In genomic region chr1:2512862-2513421, GRCh38 we compare ENCODE assay signal across 34 cellular contexts. TPM values are rescaled to one million over a fixed set of nuclear protein-coding genes. Genes with fewer than 3 reads are reported as not detected.
"Had no signal": no experiment of that assay in that cellular context is flagged by ENCODE, and none has a peak within 500 bp of the region (broad histone marks: within the 10 kb centered on the region; RNA-seq: fewer than 3 reads in every experiment).

No MANE protein-coding gene starts in this region.

- H3K4me3 ChIP-seq: ascending aorta, breast epithelium, cardiac muscle cell, colonic mucosa, esophagus squamous epithelium, gastroesophageal sphincter, heart right ventricle, hepatocyte had no signal

- H3K27ac Mint-ChIP-seq: activated B cell treated with CpG ODN at 0.5 μM for 24 hours; activated naive CD4-positive, alpha-beta T cell treated with anti-CD3 and anti-CD28 coated beads, Interleukin-2, amount 50 U/mL, for 72 hours; activated naive CD8-positive, alpha-beta T cell treated with anti-CD3 and anti-CD28 coated beads, Interleukin-2, amount 10 ng/mL, durations not matched to agents 7 days and 5 days; activated T-cell treated with anti-CD3 and anti-CD28 coated beads, Interleukin-2, amount 50 U/mL, for 24 hours; activated T-cell treated with anti-CD3 and anti-CD28 coated beads, Interleukin-2, amount 50 U/mL, for 72 hours; brain; T-helper 2 cell treated with Interferon-gamma antibody and Interleukin-4, amounts not matched to agents 5 μg/mL and 100 μg/mL, for 36 hours had no signal

- H3K27me3 ChIP-seq: ascending aorta, breast epithelium, cardiac muscle cell, colonic mucosa, esophagus squamous epithelium, gastroesophageal sphincter, heart right ventricle, hepatocyte had no signal

- H3K4me1 Mint-ChIP-seq: activated B cell treated with CpG ODN at 0.5 μM for 24 hours; activated naive CD4-positive, alpha-beta T cell treated with anti-CD3 and anti-CD28 coated beads, Interleukin-2, amount 10 ng/mL, durations not matched to agents 7 days and 5 days; activated naive CD8-positive, alpha-beta T cell treated with anti-CD3 and anti-CD28 coated beads, Interleukin-2, amount 10 ng/mL, durations not matched to agents 7 days and 5 days; brain had no signal

- H2AFZ ChIP-seq: hepatocyte had no signal

- H3K4me2 ChIP-seq: hepatocyte had no signal

- H3K27ac ChIP-seq: ascending aorta, breast epithelium, cardiac muscle cell, colonic mucosa, epithelial cell of prostate, esophagus squamous epithelium, gastroesophageal sphincter, heart right ventricle, hepatocyte, WERI-Rb-1 had no signal

- H3K27me3 Mint-ChIP-seq: activated B cell treated with CpG ODN at 0.5 μM for 24 hours; activated naive CD4-positive, alpha-beta T cell treated with anti-CD3 and anti-CD28 coated beads, Interleukin-2, amount 10 ng/mL, durations not matched to agents 7 days and 5 days; activated naive CD8-positive, alpha-beta T cell treated with anti-CD3 and anti-CD28 coated beads, Interleukin-2, amount 10 ng/mL, durations not matched to agents 7 days and 5 days; activated T-cell treated with anti-CD3 and anti-CD28 coated beads, Interleukin-2, amount 50 U/mL, for 24 hours; brain had no signal

- H3K36me3 Mint-ChIP-seq: activated naive CD4-positive, alpha-beta T cell treated with anti-CD3 and anti-CD28 coated beads, Interleukin-2, amount 50 U/mL, for 72 hours had no signal

- H3K4me1 ChIP-seq: ascending aorta, breast epithelium, colonic mucosa, esophagus squamous epithelium, gastroesophageal sphincter, heart right ventricle had no signal

- H3K9me3 Mint-ChIP-seq: activated B cell treated with CpG ODN at 0.5 μM for 24 hours; activated naive CD4-positive, alpha-beta T cell treated with anti-CD3 and anti-CD28 coated beads, Interleukin-2, amount 10 ng/mL, durations not matched to agents 7 days and 5 days; activated naive CD4-positive, alpha-beta T cell treated with anti-CD3 and anti-CD28 coated beads, Interleukin-2, amount 50 U/mL, for 72 hours; activated naive CD8-positive, alpha-beta T cell treated with anti-CD3 and anti-CD28 coated beads, Interleukin-2, amount 10 ng/mL, durations not matched to agents 7 days and 5 days; activated T-cell treated with anti-CD3 and anti-CD28 coated beads, Interleukin-2, amount 50 U/mL, for 24 hours; activated T-cell treated with anti-CD3 and anti-CD28 coated beads, Interleukin-2, amount 50 U/mL, for 72 hours; brain; T-helper 2 cell treated with Interferon-gamma antibody and Interleukin-4, amounts not matched to agents 5 μg/mL and 100 μg/mL, for 36 hours had no signal

- ATAC-seq: activated CD4-positive, CD25-positive, alpha-beta regulatory T cell treated with anti-CD3 and anti-CD28 coated beads, Interleukin-2, amount 50 U/mL, for 24 hours; activated T-cell treated with anti-CD3 and anti-CD28 coated beads, Interleukin-2, amount 50 U/mL, for 72 hours; gastroesophageal sphincter; heart right ventricle had no signal

- H3K4me3 Mint-ChIP-seq: activated B cell treated with CpG ODN at 0.5 μM for 24 hours; activated naive CD4-positive, alpha-beta T cell treated with anti-CD3 and anti-CD28 coated beads, Interleukin-2, amount 10 ng/mL, durations not matched to agents 7 days and 5 days; activated naive CD8-positive, alpha-beta T cell treated with anti-CD3 and anti-CD28 coated beads, Interleukin-2, amount 10 ng/mL, durations not matched to agents 7 days and 5 days; activated T-cell treated with anti-CD3 and anti-CD28 coated beads, Interleukin-2, amount 50 U/mL, for 24 hours; activated T-cell treated with anti-CD3 and anti-CD28 coated beads, Interleukin-2, amount 50 U/mL, for 72 hours; brain; T-helper 2 cell treated with Interferon-gamma antibody and Interleukin-4, amounts not matched to agents 5 μg/mL and 100 μg/mL, for 36 hours had no signal

- H3K9me3 ChIP-seq: ascending aorta, breast epithelium, colonic mucosa, esophagus squamous epithelium, gastroesophageal sphincter, heart right ventricle had no signal

- DNase-seq: activated B cell treated with CpG ODN at 0.5 μM for 24 hours; activated CD4-positive, alpha-beta T cell treated with anti-CD3 and anti-CD28 coated beads for 48 hours; activated CD4-positive, alpha-beta T cell treated with anti-CD3 and anti-CD28 coated beads, Interleukin-2, amount 50 U/mL, for 1 hour; activated CD4-positive, alpha-beta T cell treated with anti-CD3 and anti-CD28 coated beads, Interleukin-2, amount 50 U/mL, for 48 hours; activated CD8-positive, alpha-beta memory T cell treated with anti-CD3 and anti-CD28 coated beads, Interleukin-2, amount 50 U/mL, for 48 hours; activated gamma-delta T cell; activated naive CD4-positive, alpha-beta T cell; activated naive CD4-positive, alpha-beta T cell treated with anti-CD3 and anti-CD28 coated beads, Interleukin-2, amount 10 ng/mL, durations not matched to agents 7 days and 5 days; activated naive CD8-positive, alpha-beta T cell treated with anti-CD3 and anti-CD28 coated beads, Interleukin-2, amount 10 ng/mL, durations not matched to agents 7 days and 5 days; activated T-cell treated with anti-CD3 and anti-CD28 coated beads for 4 hours; activated T-cell treated with anti-CD3 and anti-CD28 coated beads, Interleukin-2, amount 50 U/mL, for 24 hours; activated T-cell treated with anti-CD3 and anti-CD28 coated beads, Interleukin-2, amount 50 U/mL, for 72 hours; central memory CD4-positive, alpha-beta T cell; cerebellar nuclear complex; colonic mucosa; effector CD8-positive, alpha-beta T cell; esophagus squamous epithelium; foreskin melanocyte; heart right ventricle; T1000; WERI-Rb-1 had no signal

RNA-seq across cellular contexts. Expression of gene HES5, which starts 17.1 kb away (rescaled TPM):
- total RNA-seq: activated B cell treated with CpG ODN at 0.5 μM for 24 hours; activated naive CD8-positive, alpha-beta T cell treated with anti-CD3 and anti-CD28 coated beads, Interleukin-2, amount 10 ng/mL, durations not matched to agents 7 days and 5 days; ascending aorta; breast epithelium; cardiac muscle cell; endothelial cell of umbilical vein; fibroblast of lung; gastroesophageal sphincter; glomerular endothelial cell; hepatocyte had no signal
- polyA plus RNA-seq: cardiac muscle cell, fibroblast of lung had no signal

RNA-seq across cellular contexts. Expression of gene PLCH2, which starts 36.9 kb away (rescaled TPM):
- total RNA-seq: ascending aorta had no signal
